In the genomic region with DNA sequence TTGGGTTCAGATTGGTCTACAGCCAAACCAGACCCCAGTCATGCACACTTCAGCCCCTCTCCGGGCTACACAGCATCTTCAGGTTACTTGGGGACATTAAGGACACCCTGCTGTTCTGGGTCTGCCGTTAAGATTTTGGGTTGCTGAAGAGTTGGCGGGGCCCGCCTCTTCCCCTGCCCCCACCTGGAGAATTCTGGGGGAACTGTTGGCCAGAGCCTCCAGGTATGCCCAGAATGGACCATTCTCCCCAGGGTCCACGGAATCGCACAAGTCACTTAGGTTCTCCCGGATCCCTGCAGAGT, we compare ENCODE assay signal across 6 cellular contexts. TPM values are rescaled to one million over a fixed set of nuclear protein-coding genes. Genes with fewer than 3 reads are reported as not detected.
DNase-seq lines count a peak whose midpoint lies in the region; ATAC-seq and TF ChIP-seq lines count a peak whose summit lies in the region.

No MANE protein-coding gene starts in this region.

- ATAC-seq in HG03469 (IDR thresholded peaks at IDR 0.05; ENCODE audit: unreplicated experiment): no peak

- peaks cover 8% of the 10 kb centered on the region for H3K4me1 ChIP-seq in prostate gland (replicated peaks)

- TF ChIP-seq CTCF in prostate gland (IDR thresholded peaks at IDR 0.05): no peak

- peak overlapping the region; percentile 73 to 79 for H3K4me3 ChIP-seq in prostate gland

- H3K9me3 Mint-ChIP-seq in IgD-negative memory B cell: no peaks in the 10 kb centered on the region

- H3K4me1 Mint-ChIP-seq in IgD-negative memory B cell: peaks cover 0 to 4% (median 0%) of the 10 kb centered on the region in 3 donors

- 14% methylated on average over 7 of the region's 7 CpGs for WGBS in prostate gland

- H3K27ac Mint-ChIP-seq in IgD-negative memory B cell: no peak overlapping the region

- H3K4me3 Mint-ChIP-seq in IgD-negative memory B cell: peak overlapping the region in 3 of 4 donors; percentile 25 to 83 (median 81)

- intact Hi-C loops in prostate gland (cut with DNase I): no loop called here

- H3K9me3 ChIP-seq in prostate gland: no peaks in the 10 kb centered on the region

- H3K36me3 Mint-ChIP-seq in IgD-negative memory B cell: peaks cover 13% of the 10 kb centered on the region

- H3K36me3 ChIP-seq in prostate gland: no peaks in the 10 kb centered on the region

- H3K27me3 ChIP-seq in prostate gland (replicated peaks; ENCODE audit: insufficient read depth): no peaks in the 10 kb centered on the region

- DNase-seq in brain pericyte (ENCODE audit: low read depth, low spot score): peak; percentile 47
- DNase-seq in prostate gland (ENCODE audit: low spot score): no peak
- DNase-seq in substantia nigra (lab: John Stamatoyannopoulos, UW): no peak
- DNase-seq in HuH-7.5 (ENCODE audit: low spot score): no peak

- H3K27me3 Mint-ChIP-seq in IgD-negative memory B cell: peaks cover 26% of the 10 kb centered on the region

- TF ChIP-seq POLR2A in prostate gland (IDR thresholded peaks at IDR 0.05): no peak

- H3K27ac ChIP-seq in prostate gland (peak overlapping the region; percentile 49 to 78), substantia nigra (ENCODE audit: low read depth, low read length, poor library complexity, severe bottlenecking) (no peak overlapping the region)

RNA-seq across cellular contexts. Expression of gene PTK7, which starts 0.4 kb away (rescaled TPM):
- polyA plus RNA-seq in IgD-negative memory B cell: not detected
- total RNA-seq in prostate gland: 10 to 100 TPM; 83.3 to 85.2 TPM

RNA-seq across cellular contexts. Expression of gene KLC4, which starts 16.3 kb away (rescaled TPM):
- polyA plus RNA-seq in IgD-negative memory B cell: 10.2 TPM
- total RNA-seq in prostate gland: 10 to 100 TPM; 27.3 to 41.2 TPM

RNA-seq across cellular contexts. Expression of gene MRPL2, which starts 16.5 kb away (rescaled TPM):
- 50.5 TPM for polyA plus RNA-seq in IgD-negative memory B cell
- total RNA-seq in prostate gland: 10 to 100 TPM; 19.1 to 52.3 TPM

RNA-seq across cellular contexts. Expression of gene CUL7, which starts 22.1 kb away (rescaled TPM):
- 5.3 TPM for polyA plus RNA-seq in IgD-negative memory B cell
- 10 to 100 TPM; 18.6 to 30.4 TPM for total RNA-seq in prostate gland

RNA-seq across cellular contexts. Expression of gene RRP36, which starts 54.3 kb away (rescaled TPM):
- polyA plus RNA-seq in IgD-negative memory B cell: 54.8 TPM
- 10 to 100 TPM; 45.1 to 50.8 TPM for total RNA-seq in prostate gland
